Comparison of ENCODE assay signal across 28 cellular contexts in the genomic region with DNA sequence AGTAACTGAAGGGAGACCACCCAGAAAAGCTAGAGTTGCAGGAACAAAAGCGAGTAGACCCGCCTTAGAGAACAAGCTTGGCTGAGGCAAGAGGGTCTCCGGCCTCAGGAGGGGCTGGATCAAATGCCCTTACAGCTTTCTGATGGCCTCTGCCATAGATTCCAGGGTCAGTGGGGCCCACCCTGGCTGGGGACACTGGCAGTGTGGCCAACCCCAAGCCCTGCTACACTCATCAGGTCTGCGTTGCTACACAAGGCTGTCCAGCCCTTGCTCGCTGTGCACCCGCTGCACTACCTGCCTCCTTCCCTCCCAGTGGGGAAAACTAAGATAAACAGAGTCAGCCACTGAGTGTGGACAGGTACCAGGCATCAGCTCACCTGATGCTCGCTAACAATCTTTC.
"Had no signal": no experiment of that assay in that cellular context is flagged by ENCODE, and none has a peak within 500 bp of the region (broad histone marks: within the 10 kb centered on the region; RNA-seq: fewer than 3 reads in every experiment).

No MANE protein-coding gene starts in this region.

- H3K36me3 ChIP-seq: ovary, right atrium auricular region, transverse colon, vagina had no signal

- H3K27me3 ChIP-seq: ovary, right atrium auricular region, stomach, testis, thyroid gland, transverse colon, upper lobe of left lung, vagina had no signal

- H3K4me3 ChIP-seq: left ventricle myocardium inferior, lung, ovary, right atrium auricular region, skin epidermis, stomach, testis, thyroid gland, transverse colon, upper lobe of left lung, vagina had no signal

- H3K9me3 Mint-ChIP-seq: immature natural killer cell; mesothelial cell of epicardium; naive B cell; natural killer cell; stimulated activated naive B cell treated with anti-CD40 and anti-IgM and Interleukin-4, amounts not matched to agents 10 μg/mL and 1 μg/mL and 100 μg/mL, for 72 hours had no signal

- H3K27ac ChIP-seq: left ventricle myocardium inferior, ovary, right atrium auricular region, skin epidermis, stomach, testis, thyroid gland, transverse colon, upper lobe of left lung, vagina had no signal

- H3K27ac Mint-ChIP-seq: mesothelial cell of epicardium, progenitor cell of endocrine pancreas had no signal

- DNase-seq: hypothalamus; immature natural killer cell; kidney; left colon; left ventricle myocardium inferior; mesendoderm; naive B cell; natural killer cell; nucleus accumbens; ovary; stimulated activated CD4-positive, alpha-beta T cell treated with anti-CD3 and anti-CD28 coated beads, Interleukin-12 subunit alpha, Interleukin-12 subunit beta, amount 100 ng/mL, for 4 hours; stimulated activated CD4-positive, alpha-beta T cell treated with anti-CD3 and anti-CD28 coated beads, Interleukin-15, amount 100 ng/mL, for 24 hours; stimulated activated CD4-positive, alpha-beta T cell treated with anti-CD3 and anti-CD28 coated beads, Interleukin-2, amount 100 ng/mL, for 24 hours; stimulated activated CD4-positive, alpha-beta T cell treated with anti-CD3 and anti-CD28 coated beads, Interleukin-4, amount 100 ng/mL, for 1 hour; stimulated activated naive B cell treated with anti-CD40 and anti-IgM and Interleukin-4, amounts not matched to agents 10 μg/mL and 1 μg/mL and 100 μg/mL, for 72 hours; stimulated activated naive CD8-positive, alpha-beta T cell treated with anti-CD3 and anti-CD28 coated beads, Interleukin-15, Interleukin-2, amounts not matched to agents 100 U/mL and 50 U/mL, for 24 hours; stomach; testis; thyroid gland; transverse colon; upper lobe of left lung had no signal

- ATAC-seq: left colon; natural killer cell; sciatic nerve; stimulated activated naive B cell treated with anti-CD40 and anti-IgM and Interleukin-4, amounts not matched to agents 10 μg/mL and 1 μg/mL and 100 μg/mL, for 72 hours; stimulated activated naive CD8-positive, alpha-beta T cell treated with anti-CD3 and anti-CD28 coated beads, Interleukin-15, Interleukin-2, amounts not matched to agents 100 U/mL and 50 U/mL, for 24 hours had no signal

- H3K4me1 Mint-ChIP-seq: mesothelial cell of epicardium had no signal

- H3K4me1 ChIP-seq: right atrium auricular region, stomach, thyroid gland, transverse colon, upper lobe of left lung had no signal

- H3K4me3 Mint-ChIP-seq: immature natural killer cell; mesothelial cell of epicardium; naive B cell; natural killer cell; stimulated activated naive B cell treated with anti-CD40 and anti-IgM and Interleukin-4, amounts not matched to agents 10 μg/mL and 1 μg/mL and 100 μg/mL, for 72 hours had no signal

- H3K9me3 ChIP-seq: left ventricle myocardium inferior, ovary, right atrium auricular region, stomach, testis, thyroid gland, transverse colon, upper lobe of left lung, vagina had no signal

- H3K36me3 Mint-ChIP-seq: natural killer cell had no signal

- H3K27me3 Mint-ChIP-seq: naive B cell; progenitor cell of endocrine pancreas; stimulated activated naive B cell treated with anti-CD40 and anti-IgM and Interleukin-4, amounts not matched to agents 10 μg/mL and 1 μg/mL and 100 μg/mL, for 72 hours had no signal
